20 cellular contexts compared by ENCODE assay signal in genomic region chr4:76762136-76763130, GRCh38.
"Had no signal": no experiment of that assay in that cellular context is flagged by ENCODE, and none has a peak within 500 bp of the region (broad histone marks: within the 10 kb centered on the region; RNA-seq: fewer than 3 reads in every experiment).

No MANE protein-coding gene starts in this region.

- H3K4me3 Mint-ChIP-seq: activated naive CD8-positive, alpha-beta T cell; activated T-helper 1 cell treated with anti-CD3 and anti-CD28 coated beads, Interleukin-12 subunit alpha, Interleukin-12 subunit beta, Interleukin-2, Interleukin-4 antibody, amounts not matched to agents 30 ng/mL and 10 ng/mL and 1 ng/mL, durations not matched to agents 14 hours and 24 hours and 36 hours; nephron; stimulated activated naive CD8-positive, alpha-beta T cell treated with anti-CD3 and anti-CD28 coated beads, Interleukin-15, Interleukin-2, amounts not matched to agents 100 ng/mL and 50 ng/mL, for 24 hours; type B pancreatic cell had no signal

- H3K9me3 Mint-ChIP-seq: activated T-helper 1 cell treated with anti-CD3 and anti-CD28 coated beads, Interleukin-12 subunit alpha, Interleukin-12 subunit beta, Interleukin-2, Interleukin-4 antibody, amounts not matched to agents 30 ng/mL and 10 ng/mL and 1 ng/mL, durations not matched to agents 14 hours and 24 hours and 36 hours; nephron; stimulated activated naive CD8-positive, alpha-beta T cell treated with anti-CD3 and anti-CD28 coated beads, Interleukin-15, Interleukin-2, amounts not matched to agents 100 ng/mL and 50 ng/mL, for 24 hours; type B pancreatic cell had no signal

- H3K4me1 ChIP-seq: body of pancreas had no signal

- H3K4me3 ChIP-seq: body of pancreas, coronary artery, right atrium auricular region, skin epidermis had no signal

- ATAC-seq: body of pancreas, esophagus mucosa had no signal

- H3K9me3 ChIP-seq: body of pancreas, right atrium auricular region had no signal

- H3K27ac ChIP-seq: body of pancreas, coronary artery, right atrium auricular region, skin epidermis, WERI-Rb-1 had no signal

- H3K27me3 Mint-ChIP-seq: progenitor cell of endocrine pancreas, type B pancreatic cell had no signal

- DNase-seq: activated CD4-positive, alpha-beta T cell treated with anti-CD3 and anti-CD28 coated beads, Interleukin-2, amount 50 U/mL, for 4 hours; activated gamma-delta T cell treated with Interleukin-2 at 50 U/mL for 16 hours; amniotic stem cell; body of pancreas; caudate nucleus; occipital lobe; stimulated activated CD4-positive, alpha-beta T cell treated with anti-CD3 and anti-CD28 coated beads, Interleukin-15, amount 100 ng/mL, for 24 hours; stimulated activated CD4-positive, alpha-beta T cell treated with anti-CD3 and anti-CD28 coated beads, Interleukin-2, amount 100 ng/mL, for 48 hours; T-helper 2 cell; WERI-Rb-1 had no signal

- H3K36me3 Mint-ChIP-seq: activated naive CD8-positive, alpha-beta T cell had no signal

- H3K27ac Mint-ChIP-seq: activated naive CD8-positive, alpha-beta T cell; activated T-helper 1 cell treated with anti-CD3 and anti-CD28 coated beads, Interleukin-12 subunit alpha, Interleukin-12 subunit beta, Interleukin-2, Interleukin-4 antibody, amounts not matched to agents 30 ng/mL and 10 ng/mL and 1 ng/mL, durations not matched to agents 14 hours and 24 hours and 36 hours; progenitor cell of endocrine pancreas; stimulated activated naive CD8-positive, alpha-beta T cell treated with anti-CD3 and anti-CD28 coated beads, Interleukin-15, Interleukin-2, amounts not matched to agents 100 ng/mL and 50 ng/mL, for 24 hours; type B pancreatic cell had no signal

- H3K27me3 ChIP-seq: body of pancreas, right atrium auricular region had no signal
